13 cellular contexts compared by ENCODE assay signal in the genomic region with DNA sequence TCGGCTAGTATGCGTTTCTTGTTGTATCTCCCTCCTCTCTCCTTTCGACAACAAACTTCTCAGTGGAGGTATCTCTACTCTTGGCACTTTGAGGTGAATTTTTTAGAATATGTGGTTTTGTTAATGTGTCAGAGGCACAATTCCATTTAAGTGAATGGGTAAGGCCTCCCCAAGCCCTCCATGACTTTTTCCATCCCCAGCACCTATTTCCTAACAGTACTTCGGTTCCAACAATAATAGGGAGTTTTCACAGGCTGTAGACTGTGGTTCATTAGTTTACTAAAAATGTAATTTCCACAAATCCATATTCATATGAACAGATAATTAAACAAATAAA.
DNase-seq lines count a peak whose midpoint lies in the region; ATAC-seq and TF ChIP-seq lines count a peak whose summit lies in the region.
"Had no signal": no experiment of that assay in that cellular context is flagged by ENCODE, and none has a peak within 500 bp of the region (broad histone marks: within the 10 kb centered on the region; RNA-seq: fewer than 3 reads in every experiment).

No MANE protein-coding gene starts in this region.

- H3K4me3 Mint-ChIP-seq in nephron: no peak overlapping the region

- intact Hi-C loops in adrenal gland (cut with DNase I): no loop called here
- intact Hi-C loops in esophagus squamous epithelium (cut with DNase I): no loop called here
- intact Hi-C loops in transverse colon (cut with DNase I; ENCODE audit: low total_unique reads): no loop called here

- 88 to 92% (median 91%) methylated on average over 4 of the region's 4 CpGs for WGBS in adrenal gland, 4 donors
- 92 to 95% methylated on average over 4 of the region's 4 CpGs for WGBS in esophagus squamous epithelium, 2 donors
- WGBS in transverse colon (ENCODE audit: low coverage in 1 of 2), 2 donors: 82 to 86% methylated on average over 4 of the region's 4 CpGs

- H3K36me3 ChIP-seq in adrenal gland (replicated peaks in 1 of 2) (no peaks in the 10 kb centered on the region), esophagus squamous epithelium (no peaks in the 10 kb centered on the region), transverse colon (no peaks in the 10 kb centered on the region)

- no peaks in the 10 kb centered on the region for H3K27me3 Mint-ChIP-seq in nephron (ENCODE audit: low read depth)

- H3K27me3 ChIP-seq in adrenal gland: no peaks in the 10 kb centered on the region
- no peaks in the 10 kb centered on the region for H3K27me3 ChIP-seq in esophagus squamous epithelium
- no peaks in the 10 kb centered on the region for H3K27me3 ChIP-seq in transverse colon

- H3K4me3 ChIP-seq in adrenal gland (no peak overlapping the region), esophagus squamous epithelium (no peak overlapping the region), transverse colon (no peak overlapping the region)

- H3K27ac ChIP-seq in adrenal gland (peak overlapping the region; percentile 65 to 87 (median 79)), esophagus squamous epithelium (peak overlapping the region in 3 of 4 donors; percentile 59 to 82 (median 73)), transverse colon (peak overlapping the region; percentile 65 to 83 (median 76))

- TF ChIP-seq POLR2A in adrenal gland (IDR thresholded peaks at IDR 0.05) (no peak), esophagus squamous epithelium (IDR thresholded peaks at IDR 0.05) (no peak), transverse colon (IDR thresholded peaks at IDR 0.05) (no peak)

- peaks cover 16% of the 10 kb centered on the region for H3K36me3 Mint-ChIP-seq in nephron (ENCODE audit: low read depth)

- peaks cover 12 to 28% of the 10 kb centered on the region in 2 donors for H3K4me1 ChIP-seq in adrenal gland (replicated peaks in 1 of 2)
- H3K4me1 ChIP-seq in esophagus squamous epithelium: peaks cover 6 to 44% (median 6%) of the 10 kb centered on the region in 3 donors
- peaks cover 0 to 27% (median 19%) of the 10 kb centered on the region in 4 donors for H3K4me1 ChIP-seq in transverse colon

- no peaks in the 10 kb centered on the region for H3K9me3 Mint-ChIP-seq in nephron

- DNase-seq in adrenal gland (no peak), esophagus squamous epithelium (lab: John Stamatoyannopoulos, UW) (no peak), transverse colon (no peak), A172 (ENCODE audit: low spot score) (no peak), GM19240 (ENCODE audit: insufficient read length, low spot score) (no peak), NCI-H748 treated with DMSO at 0.1 percent for 48 hours (lab: John Stamatoyannopoulos, UW) (no peak)
- DNase-seq: activated effector memory CD4-positive, alpha-beta T cell treated with Interleukin-2 at 50 U/mL for 16 hours; COR-L47; erythroblast; NCI-H2227 treated with DMSO at 0.1 percent for 48 hours; T-helper 9 cell had no signal

- H3K27ac Mint-ChIP-seq in nephron: peak overlapping the region in 2 of 3 experiments; percentile 60 to 84

- in situ Hi-C loops in transverse colon (cut with MboI; ENCODE audit: low pct_ligation_motif_present in 1 of 4, low pct_unique_long_range_greater_than_20kb in 1 of 4, low sequenced_read_pairs in 3 of 4): loop anchor here in 1 of 4 donors (10.0 kb wide), 1 partner anchor 106 kb away; the partner anchor contains the start of gene WWTR1

- peaks cover 78% of the 10 kb centered on the region for H3K4me1 Mint-ChIP-seq in nephron

- H3K9me3 ChIP-seq in adrenal gland (replicated peaks in 1 of 3) (no peaks in the 10 kb centered on the region), esophagus squamous epithelium (no peaks in the 10 kb centered on the region), transverse colon (no peaks in the 10 kb centered on the region)

- TF ChIP-seq CTCF in adrenal gland (IDR thresholded peaks at IDR 0.05) (no peak), esophagus squamous epithelium (IDR thresholded peaks at IDR 0.05) (no peak), nephron (IDR thresholded peaks at IDR 0.05; ENCODE audit: unreplicated experiment in 3 of 3) (no peak), transverse colon (IDR thresholded peaks at IDR 0.05) (no peak)

- TF ChIP-seq EP300 in transverse colon (IDR thresholded peaks at IDR 0.05; ENCODE audit: low read depth): no peak

- no peak for ATAC-seq in HG03378 (IDR thresholded peaks at IDR 0.05; ENCODE audit: unreplicated experiment)
